ENCODE assay signal across 1 cellular context in the genomic region with DNA sequence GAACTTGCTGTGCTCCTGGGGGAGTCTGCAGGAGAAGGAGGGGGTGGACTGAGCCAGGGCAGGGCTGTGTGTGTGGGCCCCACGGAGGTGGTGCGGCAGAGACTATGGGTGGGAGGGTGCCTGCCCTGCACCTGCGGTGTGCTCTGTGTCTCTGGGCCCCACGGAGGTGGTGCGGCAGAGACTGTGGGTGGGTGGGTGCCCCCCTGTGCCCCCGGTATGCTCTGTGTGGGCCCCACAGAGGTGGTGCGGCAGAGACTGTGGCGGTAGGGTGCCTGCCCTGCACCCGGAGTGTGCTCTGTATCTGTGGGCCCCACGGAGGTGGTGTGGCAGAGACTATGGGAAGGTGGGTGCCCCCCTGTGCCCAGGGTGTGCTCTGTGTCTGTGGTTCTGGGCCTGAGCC.
TF ChIP-seq lines count a peak whose summit lies in the region.

No MANE protein-coding gene starts in this region.

TF ChIP-seq in SK-N-SH, 30 proteins besides CTCF, POLR2A, EP300 and RAD21 (continued from another document):
- TF ChIP-seq, protein P1, sequence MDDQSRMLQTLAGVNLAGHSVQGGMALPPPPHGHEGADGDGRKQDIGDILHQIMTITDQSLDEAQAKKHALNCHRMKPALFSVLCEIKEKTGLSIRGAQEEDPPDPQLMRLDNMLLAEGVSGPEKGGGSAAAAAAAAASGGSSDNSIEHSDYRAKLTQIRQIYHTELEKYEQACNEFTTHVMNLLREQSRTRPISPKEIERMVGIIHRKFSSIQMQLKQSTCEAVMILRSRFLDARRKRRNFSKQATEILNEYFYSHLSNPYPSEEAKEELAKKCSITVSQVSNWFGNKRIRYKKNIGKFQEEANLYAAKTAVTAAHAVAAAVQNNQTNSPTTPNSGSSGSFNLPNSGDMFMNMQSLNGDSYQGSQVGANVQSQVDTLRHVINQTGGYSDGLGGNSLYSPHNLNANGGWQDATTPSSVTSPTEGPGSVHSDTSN (IDR thresholded peaks at IDR 0.05) = no peak
- TF ChIP-seq TEAD4 (IDR thresholded peaks at IDR 0.05; ENCODE audit: borderline replicate concordance, insufficient read depth) (no peak), RXRA (IDR thresholded peaks at IDR 0.05; ENCODE audit: borderline replicate concordance, low read depth) (no peak), ELF1 (IDR thresholded peaks at IDR 0.05) (no peak), GATA2 (CRISPR knock-in tag; IDR thresholded peaks at IDR 0.05) (no peak), NRF1 (IDR thresholded peaks at IDR 0.05; ENCODE audit: low read depth, low read length) (no peak), POLR2AphosphoS5 (IDR thresholded peaks at IDR 0.05; ENCODE audit: low read depth, low read length) (no peak), TCF12 (IDR thresholded peaks at IDR 0.05) (no peak), CHD2 (IDR thresholded peaks at IDR 0.05; ENCODE audit: low read length, partially characterized antibody) (no peak), FOXJ3 (CRISPR knock-in tag; IDR thresholded peaks at IDR 0.05) (no peak), SMC3 (IDR thresholded peaks at IDR 0.05; ENCODE audit: low read depth, low read length) (no peak), GABPA (IDR thresholded peaks at IDR 0.05; ENCODE audit: low read depth) (no peak), JUND (IDR thresholded peaks at IDR 0.05) (no peak)
- TF ChIP-seq, protein P2, sequence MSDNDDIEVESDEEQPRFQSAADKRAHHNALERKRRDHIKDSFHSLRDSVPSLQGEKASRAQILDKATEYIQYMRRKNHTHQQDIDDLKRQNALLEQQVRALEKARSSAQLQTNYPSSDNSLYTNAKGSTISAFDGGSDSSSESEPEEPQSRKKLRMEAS (IDR thresholded peaks at IDR 0.05; ENCODE audit: low read depth) = no peak
